Comparison of ENCODE assay signal across 1 cellular context in genomic region chr19:48768989-48769713, GRCh38.
TF ChIP-seq lines count a peak whose summit lies in the region.

No MANE protein-coding gene starts in this region.

TF ChIP-seq in K562, 482 proteins besides CTCF, POLR2A, EP300 and RAD21:
- TF ChIP-seq CEBPB (tag; IDR thresholded peaks at IDR 0.05), result peak; percentile 79
- no peak for TF ChIP-seq CCAR2 (IDR thresholded peaks at IDR 0.05; ENCODE audit: low read depth, low read length)
- TF ChIP-seq ZNF668 (CRISPR knock-in tag; IDR thresholded peaks at IDR 0.05), result no peak
- TF ChIP-seq KDM1A (IDR thresholded peaks at IDR 0.05), result peak; percentile 27 to 63; a peak in 2 of 4 replicates
- TF ChIP-seq SPI1 (IDR thresholded peaks at IDR 0.05; ENCODE audit: borderline replicate concordance, low read depth, low read length), result peak; percentile 90
- no peak for TF ChIP-seq CEBPG (CRISPR knock-in tag; IDR thresholded peaks at IDR 0.05)
- TF ChIP-seq CEBPG (tag; conservative IDR thresholded peaks at IDR 0.05 in 1 of 2, IDR thresholded peaks at IDR 0.05 in 1 of 2), result peak; percentile 46 to 62
